In the genomic region with DNA sequence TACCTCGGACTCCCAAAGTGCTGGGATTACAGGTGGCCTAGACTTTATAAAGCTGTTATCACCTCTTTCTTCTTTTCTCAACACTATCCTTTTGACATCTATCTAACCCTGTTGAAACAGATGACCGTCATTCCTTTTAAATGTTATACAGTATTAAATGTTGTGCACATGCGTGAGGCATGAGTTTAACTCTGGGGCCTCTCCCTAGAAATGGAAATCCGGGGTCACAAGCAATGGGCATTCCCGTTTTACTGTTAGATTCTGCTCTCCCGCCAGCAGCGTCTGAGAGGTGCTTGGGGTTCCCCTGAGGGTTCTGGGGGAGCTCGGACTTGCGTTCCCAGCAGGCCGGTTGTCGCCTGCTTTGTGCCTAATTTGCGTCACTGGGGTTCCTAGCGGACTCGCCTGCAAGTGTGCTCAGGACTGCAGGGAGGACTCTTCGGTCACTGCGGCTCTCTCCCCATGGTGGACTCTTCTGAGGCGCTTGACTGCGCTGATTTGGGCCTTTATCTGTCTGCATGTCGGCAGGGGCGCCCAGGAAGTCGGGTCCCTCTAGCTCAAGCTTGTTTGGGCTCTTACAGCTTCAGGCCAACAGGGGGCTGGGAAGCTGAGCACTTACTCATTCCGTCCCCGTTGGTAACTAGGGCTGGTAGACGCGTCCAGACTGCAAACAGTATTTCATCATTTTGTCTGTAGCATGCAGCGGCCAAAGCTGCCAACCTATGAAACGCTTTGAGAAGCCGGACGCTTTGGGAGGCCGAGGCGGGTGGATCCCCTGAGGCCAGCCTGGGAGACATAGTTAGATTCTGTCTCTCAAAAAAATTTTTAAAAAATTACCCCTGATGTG, we compare ENCODE assay signal across 8 cellular contexts. TPM values are rescaled to one million over a fixed set of nuclear protein-coding genes. Genes with fewer than 3 reads are reported as not detected.
A peak's percentile ranks its signal among the peaks of the same experiment; 100 is the strongest.
DNase-seq lines count a peak whose midpoint lies in the region; ATAC-seq and TF ChIP-seq lines count a peak whose summit lies in the region.

No MANE protein-coding gene starts in this region.

- H3K4me2 ChIP-seq in neural progenitor cell = peak overlapping the region; percentile 70

- H3K27ac Mint-ChIP-seq in neural progenitor cell = no peak overlapping the region
- H3K27ac Mint-ChIP-seq in stimulated activated naive CD8-positive, alpha-beta T cell treated with anti-CD3 and anti-CD28 coated beads, Interleukin-15, amount 100 ng/mL, for 72 hours = peak overlapping the region; percentile 99 to 100

- H3K36me3 ChIP-seq in BE2C (peaks cover 38% of the 10 kb centered on the region), neural progenitor cell (peaks cover 21% of the 10 kb centered on the region)

- H3K27me3 ChIP-seq in BE2C (no peaks in the 10 kb centered on the region; the same call in 1 of the 2 replicates), neural progenitor cell (no peaks in the 10 kb centered on the region)

- H3K4me3 ChIP-seq in BE2C (ENCODE audit: low read depth, low read length) (no peak overlapping the region), neural progenitor cell (peak overlapping the region; percentile 97)

- CTCF ChIA-PET in RWPE1 (lab: Yijun Ruan, JAX) = interaction anchor here (0.6 to 1.1 kb wide), 8 partner anchors 9 to 1087 kb away, joined by 3 to 6 read pairs (median 3); no protein-coding TSS in a partner anchor

- POLR2A ChIA-PET in RWPE1 (lab: Yijun Ruan, JAX; ENCODE audit: low non-redundant PET) = interaction anchor here (0.6 kb wide), 1 partner anchor 43 kb away, joined by 3 read pairs; no protein-coding TSS in a partner anchor

- no peak overlapping the region for H3K9ac ChIP-seq in neural progenitor cell

- H3F3A ChIP-seq in neural progenitor cell (ENCODE audit: low read depth) = peaks cover 48% of the 10 kb centered on the region

- peaks cover 14% of the 10 kb centered on the region for H3K27me3 Mint-ChIP-seq in neural progenitor cell (ENCODE audit: insufficient read depth, low read depth)
- H3K27me3 Mint-ChIP-seq in stimulated activated naive CD8-positive, alpha-beta T cell treated with anti-CD3 and anti-CD28 coated beads, Interleukin-15, amount 100 ng/mL, for 72 hours = no peaks in the 10 kb centered on the region

- H3K36me3 Mint-ChIP-seq in neural progenitor cell = peaks cover 26% of the 10 kb centered on the region

- H3K4me3 Mint-ChIP-seq in neural progenitor cell = peak overlapping the region; percentile 82
- peak overlapping the region; percentile 76 to 91 for H3K4me3 Mint-ChIP-seq in stimulated activated naive CD8-positive, alpha-beta T cell treated with anti-CD3 and anti-CD28 coated beads, Interleukin-15, amount 100 ng/mL, for 72 hours

- H3K9me3 ChIP-seq in BE2C (peaks cover 2% of the 10 kb centered on the region; the same call in 1 of the 2 replicates), neural progenitor cell (ENCODE audit: low read depth) (no peaks in the 10 kb centered on the region)

- H2AFZ ChIP-seq in neural progenitor cell (replicated peaks) = peak overlapping the region; percentile 54

- H3K27ac ChIP-seq in RWPE1 (peak overlapping the region; percentile 94), neural progenitor cell (no peak overlapping the region)

- peaks cover 33% of the 10 kb centered on the region for H4K20me1 ChIP-seq in neural progenitor cell (ENCODE audit: low read depth)

- peaks cover 33% of the 10 kb centered on the region for H3K4me1 Mint-ChIP-seq in neural progenitor cell
- H3K4me1 Mint-ChIP-seq in stimulated activated naive CD8-positive, alpha-beta T cell treated with anti-CD3 and anti-CD28 coated beads, Interleukin-15, amount 100 ng/mL, for 72 hours = peaks cover 67% of the 10 kb centered on the region

- peaks cover 38% of the 10 kb centered on the region for H3K79me2 ChIP-seq in neural progenitor cell (ENCODE audit: low read depth)

- TF ChIP-seq CTCF in BE2C (IDR thresholded peaks at IDR 0.05; ENCODE audit: low read depth, low read length) (peak; percentile 46), RWPE1 (conservative IDR thresholded peaks at IDR 0.05; ENCODE audit: low read depth) (peak; percentile 63), neural progenitor cell (IDR thresholded peaks at IDR 0.05) (peak; percentile 59)

- peaks cover 6% of the 10 kb centered on the region for H3K4me1 ChIP-seq in BE2C
- peaks cover 25% of the 10 kb centered on the region for H3K4me1 ChIP-seq in neural progenitor cell

- H3K9me3 Mint-ChIP-seq in neural progenitor cell = no peaks in the 10 kb centered on the region
- H3K9me3 Mint-ChIP-seq in stimulated activated naive CD8-positive, alpha-beta T cell treated with anti-CD3 and anti-CD28 coated beads, Interleukin-15, amount 100 ng/mL, for 72 hours = no peaks in the 10 kb centered on the region

- ATAC-seq in GM18873 (IDR thresholded peaks at IDR 0.05; ENCODE audit: low FRiP score, unreplicated experiment) = peak; percentile 67
- ATAC-seq in HG03175 (IDR thresholded peaks at IDR 0.05; ENCODE audit: unreplicated experiment) = peak; percentile 58
- peak; percentile 81 for ATAC-seq in stimulated activated naive CD8-positive, alpha-beta T cell treated with anti-CD3 and anti-CD28 coated beads, Interleukin-15, amount 100 ng/mL, for 72 hours

- DNase-seq in BE2C = peak; percentile 42
- peak; percentile 85 for DNase-seq in RWPE1 (ENCODE audit: low spot score)
- DNase-seq in activated effector memory CD4-positive, alpha-beta T cell treated with Interleukin-2 at 50 U/mL for 16 hours = peak; percentile 64
- DNase-seq in fibroblast of the conjunctiva (ENCODE audit: low read depth) = peak; percentile 98
- peak; percentile 86 for DNase-seq in neural progenitor cell (ENCODE audit: low spot score)
- DNase-seq in stimulated activated naive CD8-positive, alpha-beta T cell treated with anti-CD3 and anti-CD28 coated beads, Interleukin-15, amount 100 ng/mL, for 72 hours = peak; percentile 73 to 87

RNA-seq across cellular contexts. Expression of a gene that starts 1.2 kb away (rescaled TPM):
- polyA plus RNA-seq in BE2C (2012; ENCODE audit: insufficient read depth, insufficient read length, low read depth) = 1,240 TPM
- 699 and 1,370 TPM in 2 replicates for total RNA-seq in neural progenitor cell (ENCODE audit: low replicate concordance)

RNA-seq across cellular contexts. Expression of a gene that starts 31.6 kb away (rescaled TPM):
- 18.4 TPM for polyA plus RNA-seq in BE2C (2012; ENCODE audit: insufficient read depth, insufficient read length, low read depth)
- 36.7 and 44.0 TPM in 2 replicates for total RNA-seq in neural progenitor cell (ENCODE audit: low replicate concordance)

Comparison
In these comparisons a context has a peak if more than half of its experiments do, and no peak if none do; other contexts are left out.
1. DNase-seq: peak in every context shown above with its lines; median percentile 98 in fibroblast of the conjunctiva; 86 in neural progenitor cell; 85 in RWPE1; 80 in stimulated activated naive CD8-positive, alpha-beta T cell treated with anti-CD3 and anti-CD28 coated beads, Interleukin-15, amount 100 ng/mL, for 72 hours; 64 in activated effector memory CD4-positive, alpha-beta T cell treated with Interleukin-2 at 50 U/mL for 16 hours; 42 in BE2C.